10 cellular contexts compared by ENCODE assay signal in the genomic region with DNA sequence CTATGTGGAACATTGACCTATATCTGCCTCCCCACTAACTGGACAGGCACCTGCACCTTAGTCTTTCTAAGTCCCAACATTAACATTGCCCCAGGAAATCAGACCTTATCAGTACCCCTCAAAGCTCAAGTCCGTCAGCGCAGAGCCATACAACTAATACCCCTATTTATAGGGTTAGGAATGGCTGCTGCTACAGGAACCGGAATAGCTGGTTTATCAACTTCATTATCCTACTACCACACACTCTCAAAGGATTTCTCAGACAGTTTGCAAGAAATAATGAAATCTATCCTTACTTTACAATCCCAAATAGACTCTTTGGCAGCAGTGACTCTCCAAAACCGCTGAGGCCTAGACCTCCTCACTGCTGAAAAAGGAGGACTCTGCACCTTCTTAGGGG. TPM values are rescaled to one million over a fixed set of nuclear protein-coding genes. Genes with fewer than 3 reads are reported as not detected.
"Had no signal": no experiment of that assay in that cellular context is flagged by ENCODE, and none has a peak within 500 bp of the region (broad histone marks: within the 10 kb centered on the region; RNA-seq: fewer than 3 reads in every experiment).

No MANE protein-coding gene starts in this region.

RNA-seq across cellular contexts. Expression of a gene that starts 48.9 kb away (rescaled TPM):
- total RNA-seq: left cardiac atrium, left lobe of liver, left ventricle myocardium superior, mesenteric fat pad, pancreas, psoas muscle, subcutaneous adipose tissue, thoracic aorta, urinary bladder had no signal
- polyA plus RNA-seq: naive thymus-derived CD8-positive, alpha-beta T cell; pancreas had no signal
